Comparison of ENCODE assay signal across 8 cellular contexts in genomic region chr17:40443196-40443987, GRCh38. TPM values are rescaled to one million over a fixed set of nuclear protein-coding genes. Genes with fewer than 3 reads are reported as not detected.
DNase-seq lines count a peak whose midpoint lies in the region; ATAC-seq and TF ChIP-seq lines count a peak whose summit lies in the region.

IGFBP4 (plus strand) TSS chr17:40443450; CDS start chr17:40443736, 286 bp downstream.

- peak within 1 kb of the TSS; percentile 87 to 97 (median 96) for H3K27ac ChIP-seq in BLaER1 treated with 17β-estradiol and CSF1 and Interleukin-3, amounts not matched to agents 10 nM and 100 nM
- H3K27ac ChIP-seq in PC-3 (ENCODE audit: low read length) (no peak within 1 kb of the TSS), esophagus (ENCODE audit: low read depth in 2 of 2, low read length in 1 of 2) (peak within 1 kb of the TSS; percentile 90 to 94), mucosa of rectum (ENCODE audit: low read depth in 2 of 2, low read length in 2 of 2) (peak within 1 kb of the TSS; percentile 84 to 92)

- H3K27me3 Mint-ChIP-seq in activated T-cell treated with anti-CD3 and anti-CD28 coated beads, Interleukin-2, amount 50 U/mL, for 4 hours (ENCODE audit: low read depth) = no peaks in the 10 kb centered on the region

- H3K27me3 ChIP-seq in BLaER1 treated with 17β-estradiol and CSF1 and Interleukin-3, amounts not matched to agents 10 nM and 100 nM = no peaks in the 10 kb centered on the region
- H3K27me3 ChIP-seq in PC-3 (ENCODE audit: low read length) (no peaks in the 10 kb centered on the region), esophagus (ENCODE audit: control insufficient read depth in 1 of 2, insufficient read depth in 2 of 2, low read length in 2 of 2) (no peaks in the 10 kb centered on the region), mucosa of rectum (ENCODE audit: control insufficient read depth in 2 of 2, insufficient read depth in 2 of 2, low read length in 2 of 2) (no peaks in the 10 kb centered on the region)

- peak within 1 kb of the TSS; percentile 90 to 98 (median 96) for H3K9ac ChIP-seq in BLaER1 treated with 17β-estradiol and CSF1 and Interleukin-3, amounts not matched to agents 10 nM and 100 nM
- H3K9ac ChIP-seq in PC-3 (ENCODE audit: low read length) (peak within 1 kb of the TSS; percentile 72), mucosa of rectum (ENCODE audit: low read depth in 1 of 2, low read length in 2 of 2) (peak within 1 kb of the TSS; percentile 92 to 93)

- no peaks in the 10 kb centered on the region for H3K36me3 Mint-ChIP-seq in activated T-cell treated with anti-CD3 and anti-CD28 coated beads, Interleukin-2, amount 50 U/mL, for 4 hours (ENCODE audit: insufficient read depth)

- H3F3A ChIP-seq in PC-3 (ENCODE audit: low read length, unreplicated experiment) = no peaks in the 10 kb centered on the region

- no peaks in the 10 kb centered on the region for H3K9me3 ChIP-seq in BLaER1 treated with 17β-estradiol and CSF1 and Interleukin-3, amounts not matched to agents 10 nM and 100 nM (replicated peaks in 1 of 11)
- H3K9me3 ChIP-seq in PC-3 (ENCODE audit: low read length) = no peaks in the 10 kb centered on the region
- no peaks in the 10 kb centered on the region for H3K9me3 ChIP-seq in esophagus (ENCODE audit: control insufficient read depth in 2 of 2, insufficient read depth in 1 of 2, low read depth in 1 of 2, low read length in 1 of 2)
- H3K9me3 ChIP-seq in mucosa of rectum (ENCODE audit: control insufficient read depth in 2 of 2, low read length in 2 of 2) = no peaks in the 10 kb centered on the region

- peak; percentile 62 for DNase-seq in PC-3
- DNase-seq in activated T-cell treated with anti-CD3 and anti-CD28 coated beads, Interleukin-2, amount 50 U/mL, for 4 hours = peak; percentile 59
- DNase-seq in stimulated activated CD8-positive, alpha-beta memory T cell treated with anti-CD3 and anti-CD28 coated beads, Interleukin-7, amount 100 ng/mL, for 4 hours (ENCODE audit: low read depth in 2 of 2) = peak; percentile 10 to 61

- WGBS in esophagus, 2 donors = 1% methylated on average over 78 to 98 of the region's 98 CpGs

- peak within 1 kb of the TSS; percentile 90 to 100 (median 96) for H3K4me2 ChIP-seq in BLaER1 treated with 17β-estradiol and CSF1 and Interleukin-3, amounts not matched to agents 10 nM and 100 nM
- H3K4me2 ChIP-seq in PC-3 (ENCODE audit: low read length) = peak within 1 kb of the TSS; percentile 92

- ATAC-seq in HG02885 (IDR thresholded peaks at IDR 0.05; ENCODE audit: poor library complexity, unreplicated experiment) (peak; percentile 52), PC-3 (peak; percentile 60), HG02798 (IDR thresholded peaks at IDR 0.05; ENCODE audit: poor library complexity, unreplicated experiment) (no peak)
- ATAC-seq in activated T-cell treated with anti-CD3 and anti-CD28 coated beads, Interleukin-2, amount 50 U/mL, for 4 hours = peak; percentile 72 to 73

- POLR2A ChIA-PET in PC-3 (lab: Charles Lee; ENCODE audit: unreplicated experiment) = no interaction called here

- H2AFZ ChIP-seq in PC-3 (ENCODE audit: low read length) = peak within 1 kb of the TSS; percentile 67; the same call in 1 of the 2 replicates

- H3K9me3 Mint-ChIP-seq in activated T-cell treated with anti-CD3 and anti-CD28 coated beads, Interleukin-2, amount 50 U/mL, for 4 hours = no peaks in the 10 kb centered on the region

- no TSS peak for BruUV-seq in PC-3 (replicated peaks; lab: Mats Ljungman, UMichigan)

- peaks cover 0 to 22% (median 11%) of the 10 kb centered on the region in 11 experiments; a peak in 11 of 22 replicates for H4K20me1 ChIP-seq in BLaER1 treated with 17β-estradiol and CSF1 and Interleukin-3, amounts not matched to agents 10 nM and 100 nM
- peaks cover 8% of the 10 kb centered on the region; the same call in 1 of the 2 replicates for H4K20me1 ChIP-seq in PC-3 (ENCODE audit: low read length)

- TF ChIP-seq CTCF in PC-3 (conservative IDR thresholded peaks at IDR 0.05; ENCODE audit: low read depth, low read length) = peak; percentile 38

- H3K4me1 Mint-ChIP-seq in activated T-cell treated with anti-CD3 and anti-CD28 coated beads, Interleukin-2, amount 50 U/mL, for 4 hours (ENCODE audit: low read depth) = peaks cover 31% of the 10 kb centered on the region

- intact Hi-C loops in PC-3 (cut with micrococcal nuclease) = loop anchor here (10.0 kb wide), 1 partner anchor 121 kb away; the partner anchor contains the start of gene CCR7

- H3K4me3 ChIP-seq in BLaER1 treated with 17β-estradiol and CSF1 and Interleukin-3, amounts not matched to agents 10 nM and 100 nM = peak within 1 kb of the TSS; percentile 63 to 93 (median 82)
- H3K4me3 ChIP-seq in PC-3 (ENCODE audit: low read length) (peak within 1 kb of the TSS; percentile 93), esophagus (ENCODE audit: low read depth in 1 of 2, low read length in 2 of 2) (peak within 1 kb of the TSS; percentile 63 to 74), mucosa of rectum (ENCODE audit: low read length in 2 of 2) (peak within 1 kb of the TSS; percentile 90)

- no peaks in the 10 kb centered on the region for H3K9me2 ChIP-seq in PC-3 (replicated peaks; ENCODE audit: low read length)

- H3K79me2 ChIP-seq in PC-3 (ENCODE audit: low read length) = peaks cover 48% of the 10 kb centered on the region

- CTCF ChIA-PET in PC-3 (lab: Charles Lee) = interaction anchor here (0.5 to 1.2 kb wide), 4 partner anchors 10 to 252 kb away, joined by 3 to 8 read pairs (median 6); no protein-coding TSS in a partner anchor

- H3K4me3 Mint-ChIP-seq in activated T-cell treated with anti-CD3 and anti-CD28 coated beads, Interleukin-2, amount 50 U/mL, for 4 hours = peak within 1 kb of the TSS; percentile 75

- H3K36me3 ChIP-seq in BLaER1 treated with 17β-estradiol and CSF1 and Interleukin-3, amounts not matched to agents 10 nM and 100 nM = peaks cover 0 to 12% (median 0%) of the 10 kb centered on the region in 11 experiments; a peak in 4 of 22 replicates
- no peaks in the 10 kb centered on the region for H3K36me3 ChIP-seq in PC-3 (ENCODE audit: low read depth, low read length)
- peaks cover 0 to 3% of the 10 kb centered on the region in 2 donors for H3K36me3 ChIP-seq in esophagus (ENCODE audit: control insufficient read depth in 2 of 2, insufficient read depth in 2 of 2, low read length in 1 of 2)
- no peaks in the 10 kb centered on the region for H3K36me3 ChIP-seq in mucosa of rectum (ENCODE audit: control insufficient read depth in 2 of 2, insufficient read depth in 2 of 2, low read length in 2 of 2)

- peaks cover 50 to 72% (median 63%) of the 10 kb centered on the region in 10 experiments for H3K4me1 ChIP-seq in BLaER1 treated with 17β-estradiol and CSF1 and Interleukin-3, amounts not matched to agents 10 nM and 100 nM
- peaks cover 15% of the 10 kb centered on the region for H3K4me1 ChIP-seq in PC-3 (ENCODE audit: insufficient read depth, low read length)
- peaks cover 3 to 20% of the 10 kb centered on the region in 2 donors for H3K4me1 ChIP-seq in esophagus (ENCODE audit: control insufficient read depth in 2 of 2, insufficient read depth in 2 of 2, low read length in 1 of 2)
- peaks cover 45 to 49% of the 10 kb centered on the region in 2 donors for H3K4me1 ChIP-seq in mucosa of rectum (ENCODE audit: control insufficient read depth in 2 of 2, insufficient read depth in 2 of 2, low read length in 2 of 2)

RNA-seq across cellular contexts. Expression of gene IGFBP4, which starts in this region (rescaled TPM):
- 164 and 297 TPM in 2 replicates for total RNA-seq in PC-3 (2014; rRNA removed)
- total RNA-seq in activated T-cell treated with anti-CD3 and anti-CD28 coated beads, Interleukin-2, amount 50 U/mL, for 4 hours = 10 to 100 TPM; 14.0 to 17.7 (median 14.7) TPM
- polyA plus RNA-seq in esophagus = 10 to 100 TPM; 34.1 to 80.6 TPM
